1 cellular context compared by ENCODE assay signal in the genomic region with DNA sequence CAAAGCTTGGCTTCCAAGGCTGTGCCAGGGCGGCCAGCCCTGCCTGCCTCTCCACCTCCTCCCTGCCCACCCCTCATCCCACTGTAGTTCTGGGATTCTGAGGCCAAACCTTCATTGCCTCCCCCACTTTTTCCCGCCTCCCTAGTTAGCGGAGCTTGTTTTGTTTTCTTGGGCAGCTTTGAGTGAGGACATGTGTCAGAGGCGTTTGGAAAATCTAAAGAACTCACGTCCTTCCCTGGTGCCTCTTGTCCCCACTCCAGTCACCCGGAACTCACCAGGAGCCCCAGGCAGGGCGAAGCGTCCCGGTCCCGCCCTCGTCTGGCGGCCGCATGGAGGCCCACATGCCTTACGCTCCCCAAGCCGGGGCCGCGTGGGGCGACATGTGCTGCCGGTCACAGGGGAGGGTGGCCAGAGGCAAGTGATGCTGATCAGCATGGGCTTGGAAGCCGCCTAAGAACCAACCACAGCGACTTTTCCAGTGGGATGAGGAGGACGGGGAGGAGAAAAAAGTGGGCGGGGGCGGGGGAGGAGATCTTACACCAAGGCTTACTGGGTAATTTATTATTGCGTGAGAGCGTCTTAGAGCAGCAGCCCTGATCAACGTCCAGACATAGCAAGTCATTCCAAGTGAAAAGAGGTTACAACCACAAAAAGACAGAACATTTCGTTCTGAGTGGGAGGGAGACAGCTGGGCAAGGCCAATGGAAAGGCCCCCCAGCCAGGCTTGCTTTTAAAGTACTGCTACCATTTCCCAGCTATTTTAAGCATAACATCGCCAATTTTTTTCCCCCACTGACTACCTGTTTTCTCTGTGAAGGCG.
TF ChIP-seq lines count a peak whose summit lies in the region.

No MANE protein-coding gene starts in this region.

TF ChIP-seq in HEK293, 187 proteins besides CTCF, POLR2A, EP300 and RAD21 (continued from another document):
- TF ChIP-seq ELK4 (IDR thresholded peaks at IDR 0.05; ENCODE audit: borderline replicate concordance, low read depth, low read length) (no peak), ZBTB8A (tag by site-specific recombination; IDR thresholded peaks at IDR 0.05) (peak; percentile 64), KLF7 (tag by site-specific recombination; IDR thresholded peaks at IDR 0.05; ENCODE audit: borderline replicate concordance) (peak; percentile 33; the same call in 1 of the 2 replicates), ZNF221 (tag by site-specific recombination; IDR thresholded peaks at IDR 0.05; ENCODE audit: borderline replicate concordance) (no peak), KLF10 (tag by site-specific recombination; IDR thresholded peaks at IDR 0.05) (peak; percentile 69; the same call in 1 of the 2 replicates), KLF1 (tag by site-specific recombination; IDR thresholded peaks at IDR 0.05) (peak; percentile 35; the same call in 1 of the 2 replicates), YY2 (tag by site-specific recombination; IDR thresholded peaks at IDR 0.05) (no peak), ZNF146 (tag by site-specific recombination; IDR thresholded peaks at IDR 0.05) (no peak), ZNF621 (tag by site-specific recombination; IDR thresholded peaks at IDR 0.05) (no peak), ZNF311 (tag by site-specific recombination; IDR thresholded peaks at IDR 0.05; ENCODE audit: borderline replicate concordance) (no peak), GFI1B (tag by site-specific recombination; IDR thresholded peaks at IDR 0.05) (no peak), ZNF660 (tag by site-specific recombination; IDR thresholded peaks at IDR 0.05) (no peak), ZSCAN16 (tag by site-specific recombination; IDR thresholded peaks at IDR 0.05) (no peak), GLI2 (tag by site-specific recombination; IDR thresholded peaks at IDR 0.05; ENCODE audit: borderline replicate concordance, low read depth) (no peak), ZNF610 (tag by site-specific recombination; IDR thresholded peaks at IDR 0.05; ENCODE audit: borderline replicate concordance) (0 out of 2 replicates have a peak, but pooled peaks have one; percentile 17), ZNF626 (tag by site-specific recombination; IDR thresholded peaks at IDR 0.05) (no peak), ZFHX2 (tag by site-specific recombination; conservative IDR thresholded peaks at IDR 0.05) (peak; percentile 92), ZIC2 (tag by site-specific recombination; IDR thresholded peaks at IDR 0.05) (peak; percentile 71), AEBP2 (tag by site-specific recombination; IDR thresholded peaks at IDR 0.05; ENCODE audit: borderline replicate concordance) (no peak), ZNF19 (tag by site-specific recombination; IDR thresholded peaks at IDR 0.05; ENCODE audit: low read depth) (no peak), ZNF248 (tag by site-specific recombination; IDR thresholded peaks at IDR 0.05) (no peak), ZNF623 (tag by site-specific recombination; IDR thresholded peaks at IDR 0.05) (no peak), ZNF785 (tag by site-specific recombination; IDR thresholded peaks at IDR 0.05) (no peak), ZBTB44 (tag by site-specific recombination; IDR thresholded peaks at IDR 0.05) (no peak; the same call in 1 of the 2 replicates), ZNF664 (tag by site-specific recombination; IDR thresholded peaks at IDR 0.05) (no peak), ZNF768 (tag by site-specific recombination; IDR thresholded peaks at IDR 0.05) (no peak; the same call in 1 of the 2 replicates), ZNF701 (tag by site-specific recombination; IDR thresholded peaks at IDR 0.05) (no peak), ZNF184 (tag by site-specific recombination; IDR thresholded peaks at IDR 0.05) (no peak), ZNF830 (tag by site-specific recombination; IDR thresholded peaks at IDR 0.05; ENCODE audit: low read depth) (no peak), SALL2 (tag by site-specific recombination; IDR thresholded peaks at IDR 0.05; ENCODE audit: borderline replicate concordance) (no peak), ZNF24 (tag by site-specific recombination; IDR thresholded peaks at IDR 0.05) (no peak), TRIM28 (IDR thresholded peaks at IDR 0.05; ENCODE audit: borderline replicate concordance, low read length) (no peak), ZSCAN23 (tag by site-specific recombination; IDR thresholded peaks at IDR 0.05) (no peak), ZNF510 (tag by site-specific recombination; IDR thresholded peaks at IDR 0.05; ENCODE audit: insufficient replicate concordance) (no peak)
- TF ChIP-seq, protein P1, sequence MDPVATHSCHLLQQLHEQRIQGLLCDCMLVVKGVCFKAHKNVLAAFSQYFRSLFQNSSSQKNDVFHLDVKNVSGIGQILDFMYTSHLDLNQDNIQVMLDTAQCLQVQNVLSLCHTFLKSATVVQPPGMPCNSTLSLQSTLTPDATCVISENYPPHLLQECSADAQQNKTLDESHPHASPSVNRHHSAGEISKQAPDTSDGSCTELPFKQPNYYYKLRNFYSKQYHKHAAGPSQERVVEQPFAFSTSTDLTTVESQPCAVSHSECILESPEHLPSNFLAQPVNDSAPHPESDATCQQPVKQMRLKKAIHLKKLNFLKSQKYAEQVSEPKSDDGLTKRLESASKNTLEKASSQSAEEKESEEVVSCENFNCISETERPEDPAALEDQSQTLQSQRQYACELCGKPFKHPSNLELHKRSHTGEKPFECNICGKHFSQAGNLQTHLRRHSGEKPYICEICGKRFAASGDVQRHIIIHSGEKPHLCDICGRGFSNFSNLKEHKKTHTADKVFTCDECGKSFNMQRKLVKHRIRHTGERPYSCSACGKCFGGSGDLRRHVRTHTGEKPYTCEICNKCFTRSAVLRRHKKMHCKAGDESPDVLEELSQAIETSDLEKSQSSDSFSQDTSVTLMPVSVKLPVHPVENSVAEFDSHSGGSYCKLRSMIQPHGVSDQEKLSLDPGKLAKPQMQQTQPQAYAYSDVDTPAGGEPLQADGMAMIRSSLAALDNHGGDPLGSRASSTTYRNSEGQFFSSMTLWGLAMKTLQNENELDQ (tag by site-specific recombination; IDR thresholded peaks at IDR 0.05; ENCODE audit: low read depth): no peak
- TF ChIP-seq, protein P2, sequence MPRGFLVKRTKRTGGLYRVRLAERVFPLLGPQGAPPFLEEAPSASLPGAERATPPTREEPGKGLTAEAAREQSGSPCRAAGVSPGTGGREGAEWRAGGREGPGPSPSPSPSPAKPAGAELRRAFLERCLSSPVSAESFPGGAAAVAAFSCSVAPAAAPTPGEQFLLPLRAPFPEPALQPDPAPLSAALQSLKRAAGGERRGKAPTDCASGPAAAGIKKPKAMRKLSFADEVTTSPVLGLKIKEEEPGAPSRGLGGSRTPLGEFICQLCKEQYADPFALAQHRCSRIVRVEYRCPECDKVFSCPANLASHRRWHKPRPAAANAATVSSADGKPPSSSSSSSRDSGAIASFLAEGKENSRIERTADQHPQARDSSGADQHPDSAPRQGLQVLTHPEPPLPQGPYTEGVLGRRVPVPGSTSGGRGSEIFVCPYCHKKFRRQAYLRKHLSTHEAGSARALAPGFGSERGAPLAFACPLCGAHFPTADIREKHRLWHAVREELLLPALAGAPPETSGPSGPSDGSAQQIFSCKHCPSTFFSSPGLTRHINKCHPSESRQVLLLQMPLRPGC (tag by site-specific recombination; IDR thresholded peaks at IDR 0.05): 0 out of 2 replicates have a peak, but pooled peaks have one; percentile 15
